ENCODE assay signal across 9 cellular contexts in the genomic region with DNA sequence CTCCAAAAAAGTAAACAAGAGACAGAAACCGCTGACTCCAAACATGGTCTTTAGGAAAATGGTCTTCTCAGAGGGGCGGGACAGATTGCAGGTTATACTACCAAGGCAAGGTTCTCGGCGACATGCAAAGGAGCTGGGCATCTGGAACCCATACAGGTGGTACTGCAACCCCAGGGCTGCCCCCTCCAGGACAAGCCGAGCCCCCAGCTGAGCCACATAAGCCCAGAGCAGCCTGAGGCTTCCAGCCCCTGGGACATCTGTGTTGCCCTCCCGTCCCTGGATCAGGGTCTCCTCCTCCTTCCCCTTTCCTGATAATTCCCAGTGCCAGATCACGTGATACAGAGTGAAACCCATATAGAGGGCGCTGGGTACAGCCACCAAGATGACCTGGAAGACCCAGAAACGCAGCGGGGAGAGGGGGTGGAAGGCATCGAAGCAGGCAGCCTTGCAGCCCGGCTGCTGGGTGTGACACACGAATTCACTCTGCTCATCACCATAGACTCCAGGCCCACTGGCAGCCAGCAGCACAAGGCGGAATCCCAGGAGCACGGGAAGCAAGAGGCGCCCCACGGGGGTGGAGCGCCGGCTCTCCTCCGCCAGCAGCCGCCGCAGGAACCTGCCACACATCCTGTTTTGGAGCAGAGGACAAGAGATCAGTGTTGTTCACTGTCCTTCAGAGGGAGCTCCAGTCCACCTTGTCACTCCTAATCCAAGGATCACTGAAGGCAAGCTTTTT. TPM values are rescaled to one million over a fixed set of nuclear protein-coding genes. Genes with fewer than 3 reads are reported as not detected.
DNase-seq lines count a peak whose midpoint lies in the region; ATAC-seq and TF ChIP-seq lines count a peak whose summit lies in the region.
"Had no signal": no experiment of that assay in that cellular context is flagged by ENCODE, and none has a peak within 500 bp of the region (broad histone marks: within the 10 kb centered on the region; RNA-seq: fewer than 3 reads in every experiment).

GJC3 (minus strand) TSS at position 627 of the 736 bp plus-strand sequence; CDS start at position 627, 0 bp downstream.

- peak within 1 kb of the TSS; percentile 18 for H3K4me3 ChIP-seq in A673 (ENCODE audit: low read depth, low read length, poor library complexity, severe bottlenecking)
- H3K4me3 ChIP-seq in right lobe of liver, result peak within 1 kb of the TSS; percentile 22 to 42 (median 36)

- H3K9me3 ChIP-seq in A673 (ENCODE audit: low read depth, low read length, poor library complexity, severe bottlenecking) (no peaks in the 10 kb centered on the region), right lobe of liver (no peaks in the 10 kb centered on the region)
- H3K9me3 ChIP-seq: neutrophil had no signal

- no TSS peak for BruUV-seq in A673 (replicated peaks; lab: Mats Ljungman, UMichigan)

- peaks cover 61% of the 10 kb centered on the region for H3K27me3 ChIP-seq in A673 (replicated peaks; ENCODE audit: insufficient read depth, low read depth, low read length, poor library complexity)
- no peaks in the 10 kb centered on the region for H3K27me3 ChIP-seq in right lobe of liver

- intact Hi-C loops in A673 (cut with micrococcal nuclease; ENCODE audit: unreplicated experiment) (no loop called here), right lobe of liver (cut with DNase I) (no loop called here)

- H3K4me1 ChIP-seq in A673 (ENCODE audit: insufficient read depth, low read length, poor library complexity, severe bottlenecking) (peaks cover 5% of the 10 kb centered on the region), right lobe of liver (peaks cover 0 to 4% (median 0%) of the 10 kb centered on the region in 4 donors)

- H3K36me3 ChIP-seq in A673 (ENCODE audit: insufficient read depth, low read length, poor library complexity, severe bottlenecking) (no peaks in the 10 kb centered on the region), right lobe of liver (no peaks in the 10 kb centered on the region)
- H3K36me3 ChIP-seq: neutrophil had no signal

- ATAC-seq in right lobe of liver, result peak; percentile 99 to 100 (median 99)
- no peak for ATAC-seq in HG02642 (IDR thresholded peaks at IDR 0.05; ENCODE audit: poor library complexity, unreplicated experiment)

- TF ChIP-seq CTCF in A673 (conservative IDR thresholded peaks at IDR 0.05; ENCODE audit: low read depth, low read length) (peak; percentile 48), GM12873 (IDR thresholded peaks at IDR 0.05; ENCODE audit: insufficient read depth, low read depth, low read length, missing control alignments) (peak; percentile 47), VCaP (conservative IDR thresholded peaks at IDR 0.05) (peak; percentile 77), right lobe of liver (IDR thresholded peaks at IDR 0.05) (peak; percentile 43 to 67 (median 54))

- TF ChIP-seq POLR2A in right lobe of liver (IDR thresholded peaks at IDR 0.05), result no peak

- 15% methylated on average over 9 of the region's 22 CpGs for WGBS in right lobe of liver (ENCODE audit: insufficient coverage, low coverage, low lambda C conversion rate, missing lambda C conversion rate)

- DNase-seq in A673 (ENCODE audit: low spot score) (peak; percentile 59), NCI-H2107 treated with DMSO at 0.1 percent for 48 hours (lab: John Stamatoyannopoulos, UW; ENCODE audit: unreplicated experiment) (peak; percentile 79), ecto neural progenitor cell (ENCODE audit: low spot score) (peak; percentile 77), right lobe of liver (peak; percentile 57 to 73 (median 68))
- peak; percentile 55 for DNase-seq in stimulated activated CD8-positive, alpha-beta memory T cell treated with anti-CD3 and anti-CD28 coated beads, Interleukin-4, amount 100 ng/mL, for 48 hours

- POLR2A ChIA-PET in A673 (lab: Charles Lee; ENCODE audit: low non-redundant PET), result no interaction called here

- CTCF ChIA-PET in A673 (lab: Charles Lee), result no interaction called here

- H3K27ac ChIP-seq in A673 (ENCODE audit: low read depth, low read length, poor library complexity, severe bottlenecking) (no peak within 1 kb of the TSS), VCaP (peak within 1 kb of the TSS; percentile 54), right lobe of liver (peak within 1 kb of the TSS in 1 of 3 donors; percentile 2)
- H3K27ac ChIP-seq: neutrophil had no signal

RNA-seq across cellular contexts. Expression of gene GJC3, which starts in this region (rescaled TPM):
- total RNA-seq in A673 (2021) (not detected in 2 replicates), right lobe of liver (under 1 TPM; 0.17 to 0.86 (median 0.44) TPM)

Comparison
In these comparisons a context has a peak if more than half of its experiments do, and no peak if none do; other contexts are left out.
1. Peak in DNase-seq and H3K4me3 ChIP-seq in A673; RNA of the gene not detected or under 1 TPM.
2. Peak in DNase-seq, ATAC-seq and H3K4me3 ChIP-seq in right lobe of liver; RNA of the gene not detected or under 1 TPM.